In the genomic region with DNA sequence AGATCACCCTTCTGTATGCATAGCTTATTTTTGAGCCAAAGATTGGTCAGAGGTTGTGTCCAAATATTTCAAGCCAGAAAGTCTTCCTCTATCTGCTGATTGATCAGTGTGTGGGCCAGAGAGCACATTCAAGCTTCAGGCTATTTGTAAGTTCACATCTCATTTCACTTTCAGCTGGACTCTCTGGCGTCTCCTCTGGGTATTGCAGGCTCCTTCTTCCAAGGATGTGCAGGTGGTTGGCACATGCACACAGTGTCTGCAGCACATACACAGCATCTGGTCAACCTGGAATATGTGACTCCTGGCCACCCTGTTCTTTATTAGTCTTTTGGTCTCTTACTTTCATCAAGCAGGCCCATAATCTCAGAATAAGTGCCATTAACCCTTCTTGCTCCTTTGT, we compare ENCODE assay signal across 15 cellular contexts.
A peak's percentile ranks its signal among the peaks of the same experiment; 100 is the strongest.
DNase-seq lines count a peak whose midpoint lies in the region; ATAC-seq, FAIRE-seq and TF ChIP-seq lines count a peak whose summit lies in the region.
"Had no signal": no experiment of that assay in that cellular context is flagged by ENCODE, and none has a peak within 500 bp of the region (broad histone marks: within the 10 kb centered on the region; RNA-seq: fewer than 3 reads in every experiment).

No MANE protein-coding gene starts in this region.

- ATAC-seq in HG02938 (IDR thresholded peaks at IDR 0.05; ENCODE audit: unreplicated experiment), result no peak
- ATAC-seq in HG02588 (IDR thresholded peaks at IDR 0.05; ENCODE audit: unreplicated experiment), result no peak
- ATAC-seq: effector memory CD8-positive, alpha-beta T cell; heart left ventricle had no signal

- FAIRE-seq in bronchial epithelial cell (lab: Jason Lieb, UNC), result no peak
- FAIRE-seq: GM12891 had no signal

- H3K4me3 ChIP-seq in bronchial epithelial cell (ENCODE audit: low read depth, low read length), result no peak overlapping the region
- H3K4me3 ChIP-seq: heart left ventricle, left ventricle myocardium inferior had no signal

- no peaks in the 10 kb centered on the region for H3K36me3 ChIP-seq in bronchial epithelial cell (ENCODE audit: control insufficient read depth, insufficient read depth, low read length)
- H3K36me3 ChIP-seq: heart left ventricle, left ventricle myocardium inferior had no signal

- DNase-seq in M059J (ENCODE audit: low read depth) (peak; percentile 10), bronchial epithelial cell (ENCODE audit: low read depth) (peak; percentile 17), renal cortical epithelial cell (ENCODE audit: low read depth) (peak; percentile 7), NCI-H748 (lab: John Stamatoyannopoulos, UW; ENCODE audit: unreplicated experiment) (no peak)
- DNase-seq: activated CD4-positive, alpha-beta T cell treated with anti-CD3 and anti-CD28 coated beads, Interleukin-2, amount 10 ng/mL, durations not matched to agents 7 days and 5 days; effector memory CD8-positive, alpha-beta T cell; heart left ventricle; left ventricle myocardium inferior; MM.1S; nephron progenitor cell; T-helper 2 cell had no signal

- H3K27me3 ChIP-seq in bronchial epithelial cell (ENCODE audit: control insufficient read depth, insufficient read depth, low read length), result no peaks in the 10 kb centered on the region
- H3K27me3 ChIP-seq: heart left ventricle had no signal

- 0 out of 3 replicates have a peak, but pooled peaks have one; percentile 31 for TF ChIP-seq CTCF in GM12872 (IDR thresholded peaks at IDR 0.05; ENCODE audit: insufficient read depth, low read depth, low read length)
- peak; percentile 28 for TF ChIP-seq CTCF in bronchial epithelial cell (IDR thresholded peaks at IDR 0.05; ENCODE audit: insufficient read depth, low read length, severe bottlenecking)
